ENCODE assay signal across 8 cellular contexts in the genomic region with DNA sequence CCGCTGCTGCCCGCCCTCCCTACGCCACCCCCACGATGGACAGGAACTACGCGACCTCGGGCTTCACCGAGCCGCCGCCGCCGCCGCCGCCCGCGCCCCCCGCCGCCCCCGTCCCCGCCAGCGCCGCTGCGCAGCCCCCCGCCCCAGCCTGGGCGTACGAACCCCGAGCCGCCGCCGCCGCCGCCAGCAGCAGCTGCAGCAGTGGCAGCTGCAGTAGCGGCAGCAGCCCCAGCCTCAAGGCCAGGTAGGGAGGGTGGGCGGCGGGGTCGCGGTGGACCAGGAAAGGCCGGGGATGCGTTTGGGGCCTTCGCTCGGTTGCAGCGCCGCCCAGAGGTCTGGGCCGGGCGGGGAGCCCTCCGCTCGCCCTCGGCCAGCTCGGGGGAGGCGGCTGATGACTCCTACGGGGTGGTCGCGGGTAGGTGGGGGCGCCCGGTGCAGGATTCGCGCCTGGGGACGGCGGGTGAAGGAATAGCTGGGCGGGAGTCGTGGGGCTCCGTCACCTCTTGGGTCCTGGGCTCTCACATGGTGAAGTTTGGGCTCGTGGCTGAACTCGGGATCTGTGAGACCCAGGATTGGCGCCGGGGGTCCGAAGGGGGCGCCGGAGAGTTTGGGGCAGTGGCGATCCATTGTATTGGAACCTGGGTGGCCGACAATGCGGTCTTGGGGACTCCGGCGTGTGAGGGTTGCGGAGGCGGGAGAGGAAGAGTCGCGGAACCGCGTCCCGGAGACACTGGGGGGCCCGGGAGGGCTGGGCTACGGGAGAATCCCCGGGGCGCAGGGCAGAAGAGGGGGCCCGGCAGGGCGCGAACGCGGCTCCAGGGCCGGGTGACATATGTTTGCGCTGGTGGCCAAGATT. TPM values are rescaled to one million over a fixed set of nuclear protein-coding genes. Genes with fewer than 3 reads are reported as not detected.
DNase-seq lines count a peak whose midpoint lies in the region; TF ChIP-seq lines count a peak whose summit lies in the region.

No MANE protein-coding gene starts in this region.

- H2BK5ac ChIP-seq in H9 (ENCODE audit: insufficient read length, low read length): no peak overlapping the region

- WGBS in H9 (ENCODE audit: extremely low coverage, insufficient read length, low lambda C conversion rate): no CpG with 5 or more reads among the region's 92 CpGs
- under 1% methylated on average over 92 of the region's 92 CpGs for WGBS in liver

- H2BK20ac ChIP-seq in H9 (ENCODE audit: low read depth, low read length, poor library complexity, severe bottlenecking): no peak overlapping the region

- no peaks in the 10 kb centered on the region for H3K79me1 ChIP-seq in H9 (ENCODE audit: insufficient read depth, low read depth, low read length, poor library complexity, severe bottlenecking)

- H3K79me2 ChIP-seq in H9 (ENCODE audit: insufficient read depth, low read length): peaks cover 45% of the 10 kb centered on the region

- H3K27me3 Mint-ChIP-seq in H9 (ENCODE audit: low read depth): no peaks in the 10 kb centered on the region
- peaks cover 10% of the 10 kb centered on the region for H3K27me3 Mint-ChIP-seq in activated CD4-positive, alpha-beta T cell treated with anti-CD3 and anti-CD28 coated beads, Interleukin-2, amount 10 ng/mL, durations not matched to agents 24 days and 14 days

- peaks cover 15 to 16% of the 10 kb centered on the region in 2 experiments for H3K9me3 Mint-ChIP-seq in H9
- no peaks in the 10 kb centered on the region for H3K9me3 Mint-ChIP-seq in activated CD4-positive, alpha-beta T cell treated with anti-CD3 and anti-CD28 coated beads, Interleukin-2, amount 10 ng/mL, durations not matched to agents 24 days and 14 days

- TF ChIP-seq CTCF in H9 (conservative IDR thresholded peaks at IDR 0.05) (peak; percentile 68), coronary artery (IDR thresholded peaks at IDR 0.05) (peak; percentile 24), liver (IDR thresholded peaks at IDR 0.05; ENCODE audit: low read depth, low read length, missing input control) (peak; percentile 15)

- H3K4me3 ChIP-seq in coronary artery (peak overlapping the region; percentile 78), liver (ENCODE audit: low read depth in 1 of 3, low read length in 3 of 3) (peak overlapping the region; percentile 27 to 98 (median 92))

- H3K27ac ChIP-seq in H9 (ENCODE audit: insufficient read length, low read depth, low read length) (peak overlapping the region; percentile 76), coronary artery (peak overlapping the region; percentile 79 to 93), liver (ENCODE audit: low read depth in 1 of 2, low read length in 2 of 2) (peak overlapping the region; percentile 85 to 89)

- peak overlapping the region; percentile 76 for H3K14ac ChIP-seq in H9 (ENCODE audit: insufficient read depth, low read length)

- H2BK12ac ChIP-seq in H9 (ENCODE audit: insufficient read length, low read depth, low read length): no peak overlapping the region

- H3K23ac ChIP-seq in H9 (ENCODE audit: insufficient read length, low read depth, low read length): no peak overlapping the region

- no peaks in the 10 kb centered on the region for H3K36me3 ChIP-seq in liver (ENCODE audit: control insufficient read depth in 4 of 4, insufficient read depth in 3 of 4, low read depth in 1 of 4, low read length in 3 of 4)

- H2BK15ac ChIP-seq in H9 (ENCODE audit: low read depth, low read length): no peak overlapping the region

- no peak overlapping the region for H4K5ac ChIP-seq in H9 (ENCODE audit: insufficient read length, low read depth, low read length)

- H3K4ac ChIP-seq in H9 (ENCODE audit: low read depth, low read length): peak overlapping the region; percentile 84; the same call in 1 of the 2 replicates

- H4K8ac ChIP-seq in H9 (replicated peaks; ENCODE audit: insufficient read length, low read depth, low read length): no peak overlapping the region

- no peak overlapping the region for H3T11ph ChIP-seq in H9 (ENCODE audit: low read length)

- peaks cover 6% of the 10 kb centered on the region for H3K4me1 ChIP-seq in H9 (ENCODE audit: insufficient read depth, low read length)
- peaks cover 0 to 15% (median 10%) of the 10 kb centered on the region in 4 donors for H3K4me1 ChIP-seq in liver (ENCODE audit: control insufficient read depth in 4 of 4, insufficient read depth in 4 of 4, low read length in 3 of 4)

- H4K20me1 ChIP-seq in H9 (ENCODE audit: control insufficient read depth, insufficient read depth, insufficient read length): no peaks in the 10 kb centered on the region

- intact Hi-C loops in activated CD4-positive, alpha-beta T cell treated with anti-CD3 and anti-CD28 coated beads, Interleukin-2, amount 10 ng/mL, durations not matched to agents 24 days and 14 days (cut with micrococcal nuclease): loop anchor here (1.0 to 10.0 kb wide), 8 partner anchors 64 to 1341 kb away; a partner anchor contains a TSS

- peak overlapping the region; percentile 97 to 99 (median 98) for H3K27ac Mint-ChIP-seq in H9
- peak overlapping the region; percentile 98 for H3K27ac Mint-ChIP-seq in activated CD4-positive, alpha-beta T cell treated with anti-CD3 and anti-CD28 coated beads, Interleukin-2, amount 10 ng/mL, durations not matched to agents 24 days and 14 days

- no peak overlapping the region for H2AFZ ChIP-seq in H9 (ENCODE audit: low read length)

- H3K9ac ChIP-seq in H9 (ENCODE audit: extremely low read depth, insufficient read length, low read length) (peak overlapping the region; percentile 85), liver (ENCODE audit: low read depth in 1 of 2, low read length in 2 of 2) (peak overlapping the region; percentile 57 to 60)

- H3K18ac ChIP-seq in H9 (ENCODE audit: insufficient read length, low read depth, low read length): peak overlapping the region; percentile 74

- H2AK5ac ChIP-seq in H9 (ENCODE audit: insufficient read length, low read length): no peak overlapping the region

- H3K4me2 ChIP-seq in H9 (ENCODE audit: insufficient read depth, insufficient read length, low read length): peak overlapping the region; percentile 85

- peak overlapping the region; percentile 90 to 95 for H3K4me3 Mint-ChIP-seq in H9
- H3K4me3 Mint-ChIP-seq in activated CD4-positive, alpha-beta T cell treated with anti-CD3 and anti-CD28 coated beads, Interleukin-2, amount 10 ng/mL, durations not matched to agents 24 days and 14 days: peak overlapping the region; percentile 98

- H3K56ac ChIP-seq in H9 (ENCODE audit: insufficient read length, low read depth, low read length): no peak overlapping the region

- H4K91ac ChIP-seq in H9 (ENCODE audit: insufficient read length, low read depth, low read length): peak overlapping the region; percentile 59

- H3K36me3 Mint-ChIP-seq in H9 (ENCODE audit: insufficient read depth in 1 of 3, low read depth in 3 of 3): peaks cover 13 to 47% (median 39%) of the 10 kb centered on the region in 3 experiments
- peaks cover 10% of the 10 kb centered on the region for H3K36me3 Mint-ChIP-seq in activated CD4-positive, alpha-beta T cell treated with anti-CD3 and anti-CD28 coated beads, Interleukin-2, amount 10 ng/mL, durations not matched to agents 24 days and 14 days (ENCODE audit: low read depth)

- peaks cover 42 to 43% of the 10 kb centered on the region in 2 experiments for H3K4me1 Mint-ChIP-seq in H9
- peaks cover 27% of the 10 kb centered on the region for H3K4me1 Mint-ChIP-seq in activated CD4-positive, alpha-beta T cell treated with anti-CD3 and anti-CD28 coated beads, Interleukin-2, amount 10 ng/mL, durations not matched to agents 24 days and 14 days

- H2BK120ac ChIP-seq in H9 (ENCODE audit: low read depth, low read length, poor library complexity, severe bottlenecking): peak overlapping the region; percentile 88

- peaks cover 4% of the 10 kb centered on the region for H3K23me2 ChIP-seq in H9 (ENCODE audit: insufficient read length, low read depth, low read length, poor library complexity, severe bottlenecking)

- TF ChIP-seq RAD21 in liver (IDR thresholded peaks at IDR 0.05): peak; percentile 33 to 34

- H3K27me3 ChIP-seq in H9 (ENCODE audit: insufficient read depth, low read length): no peaks in the 10 kb centered on the region
- no peaks in the 10 kb centered on the region for H3K27me3 ChIP-seq in liver (ENCODE audit: control insufficient read depth in 4 of 4, insufficient read depth in 4 of 4, low read length in 3 of 4)

- H3K9me3 ChIP-seq in H9 (ENCODE audit: control insufficient read depth, low read depth, low read length) (no peaks in the 10 kb centered on the region), liver (ENCODE audit: control insufficient read depth in 4 of 4, low read length in 3 of 4) (no peaks in the 10 kb centered on the region)

- DNase-seq in DMS79 treated with DMSO at 0.1 percent for 48 hours (lab: John Stamatoyannopoulos, UW) (peak; percentile 43), DMS79 (lab: John Stamatoyannopoulos, UW) (no peak), H9 (peak; percentile 68), M059J (ENCODE audit: low read depth) (peak; percentile 55), coronary artery (ENCODE audit: low spot score) (peak; percentile 76)
- DNase-seq in activated CD4-positive, alpha-beta T cell treated with anti-CD3 and anti-CD28 coated beads, Interleukin-2, amount 10 ng/mL, durations not matched to agents 24 days and 14 days: peak; percentile 82
- peak; percentile 47 for DNase-seq in stimulated activated CD4-positive, alpha-beta T cell treated with anti-CD3 and anti-CD28 coated beads, Interleukin-4, amount 100 ng/mL, for 24 hours

TF ChIP-seq in liver, 16 proteins besides CTCF, POLR2A, EP300 and RAD21:
- no peak for TF ChIP-seq FOXA2 (IDR thresholded peaks at IDR 0.05)
- TF ChIP-seq SP1 (IDR thresholded peaks at IDR 0.05): no peak
- TF ChIP-seq TAF1 (conservative IDR thresholded peaks at IDR 0.05): no peak
- no peak for TF ChIP-seq YY1 (IDR thresholded peaks at IDR 0.05)

RNA-seq across cellular contexts. Expression of a gene that starts 0.7 kb away (rescaled TPM):
- 128 and 139 TPM in 2 replicates for total RNA-seq in H9 (2021)
- 17.7 and 30.1 TPM in 2 replicates for total RNA-seq in M059J (2014; rRNA removed; shearing (Covaris generic))
- 18.9 TPM in 2 replicates for total RNA-seq in activated CD4-positive, alpha-beta T cell treated with anti-CD3 and anti-CD28 coated beads, Interleukin-2, amount 10 ng/mL, durations not matched to agents 24 days and 14 days
- total RNA-seq in liver: 10 to 100 TPM; 11.9 to 12.6 TPM
- polyA plus RNA-seq in liver: 1 to 10 TPM; 2.4 TPM

Comparison
In these comparisons a context has a peak if more than half of its experiments do, and no peak if none do; other contexts are left out.
1. CTCF ChIP-seq: peak in every context shown above with its lines; median percentile 68 in H9; 24 in coronary artery; 15 in liver.